ENCODE assay signal across 17 cellular contexts in the genomic region with DNA sequence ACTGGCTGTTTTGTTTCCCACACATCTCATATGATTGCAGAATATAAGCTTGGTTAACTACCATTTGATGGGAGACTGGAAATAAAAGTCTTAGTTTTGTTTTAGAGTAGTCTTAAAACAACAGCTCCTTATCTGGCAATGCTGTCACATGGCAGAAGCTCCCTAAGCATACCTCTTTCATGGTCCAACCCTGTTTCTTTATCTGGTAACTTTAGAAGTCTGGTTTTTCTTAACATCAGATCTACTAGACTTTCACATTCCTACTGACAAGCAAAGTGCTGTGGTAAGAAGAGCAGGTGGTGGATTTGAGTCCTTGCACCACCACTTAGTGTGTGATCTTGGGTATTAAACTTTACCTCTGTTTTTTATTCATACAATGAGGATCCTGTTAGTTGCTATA. TPM values are rescaled to one million over a fixed set of nuclear protein-coding genes. Genes with fewer than 3 reads are reported as not detected.
DNase-seq lines count a peak whose midpoint lies in the region; ATAC-seq, FAIRE-seq and TF ChIP-seq lines count a peak whose summit lies in the region.
"Had no signal": no experiment of that assay in that cellular context is flagged by ENCODE, and none has a peak within 500 bp of the region (broad histone marks: within the 10 kb centered on the region; RNA-seq: fewer than 3 reads in every experiment).

No MANE protein-coding gene starts in this region.

- H2AK5ac ChIP-seq in mesenchymal stem cell (ENCODE audit: low read length, severe bottlenecking): no peak overlapping the region

- H2BK120ac ChIP-seq in mesenchymal stem cell (ENCODE audit: low read depth, low read length): no peak overlapping the region

- H3K79me1 ChIP-seq in mesenchymal stem cell (replicated peaks; ENCODE audit: low read length, poor library complexity, severe bottlenecking): peaks cover 2% of the 10 kb centered on the region

- H3K9ac ChIP-seq in DND-41 (ENCODE audit: low read depth, low read length) (no peak overlapping the region), K562 (ENCODE audit: insufficient read depth in 1 of 2, low read depth in 2 of 2, low read length in 2 of 2) (no peak overlapping the region), mesenchymal stem cell (ENCODE audit: low read length) (no peak overlapping the region)

- no peaks in the 10 kb centered on the region for H3K9me1 ChIP-seq in K562 (ENCODE audit: control insufficient read depth, insufficient read depth, low read length)

- H2BK12ac ChIP-seq in mesenchymal stem cell (ENCODE audit: low read length in 2 of 2): no peak overlapping the region

- CTCF ChIA-PET in K562 (lab: Yijun Ruan, JAX; ENCODE audit: low intra/inter-chr PET ratio): no interaction called here

- H3K4me1 ChIP-seq in DND-41 (ENCODE audit: insufficient read depth, low read length) (peaks cover 7% of the 10 kb centered on the region; the same call in 1 of the 2 replicates), K562 (replicated peaks in 1 of 2; ENCODE audit: control insufficient read depth in 2 of 2, insufficient read depth in 2 of 2, low read length in 2 of 2) (peaks cover 4 to 22% of the 10 kb centered on the region in 2 experiments; a peak in 3 of 5 replicates), mesenchymal stem cell (ENCODE audit: control insufficient read depth, insufficient read depth, low read depth, low read length) (no peaks in the 10 kb centered on the region)

- POLR2A ChIA-PET in K562 (lab: Yijun Ruan, JAX): interaction anchor here (0.7 to 1.0 kb wide), 2 partner anchors 19 to 25 kb away, joined by 3 to 4 read pairs; partner anchors contain the start of genes TMEM167A and XRCC4
- POLR2A ChIA-PET in naive thymus-derived CD8-positive, alpha-beta T cell (lab: Charles Lee): no interaction called here

- no peak overlapping the region for H3K27ac Mint-ChIP-seq in effector memory CD8-positive, alpha-beta T cell
- H3K27ac Mint-ChIP-seq in naive thymus-derived CD8-positive, alpha-beta T cell: no peak overlapping the region
- H3K27ac Mint-ChIP-seq in activated naive CD4-positive, alpha-beta T cell treated with anti-CD3 and anti-CD28 coated beads, Interleukin-2, amount 50 U/mL, for 72 hours: no peak overlapping the region

- no peaks in the 10 kb centered on the region for H3K27me3 ChIP-seq in DND-41 (ENCODE audit: insufficient read depth, low read length, poor library complexity)
- H3K27me3 ChIP-seq in K562 (ENCODE audit: control insufficient read depth in 2 of 2, insufficient read depth in 2 of 2, low read length in 2 of 2): no peaks in the 10 kb centered on the region
- no peaks in the 10 kb centered on the region for H3K27me3 ChIP-seq in mesenchymal stem cell (ENCODE audit: control insufficient read depth in 1 of 2, insufficient read depth in 1 of 2, low read length in 2 of 2)

- no peak overlapping the region for H3K18ac ChIP-seq in mesenchymal stem cell (ENCODE audit: low read depth in 1 of 2, low read length in 2 of 2)

- H3K4me2 ChIP-seq in DND-41 (ENCODE audit: insufficient read depth, low read length): no peak overlapping the region
- no peak overlapping the region for H3K4me2 ChIP-seq in K562 (ENCODE audit: insufficient read depth, low read length)
- H3K4me2 ChIP-seq in mesenchymal stem cell (ENCODE audit: low read length, poor library complexity, severe bottlenecking): no peak overlapping the region
- H3K4me2 ChIP-seq: A549 had no signal

- TF ChIP-seq CTCF in DND-41 (IDR thresholded peaks at IDR 0.05; ENCODE audit: borderline replicate concordance, extremely low read depth, low read length, poor library complexity, severe bottlenecking) (no peak), K562 (IDR thresholded peaks at IDR 0.05 in 2 of 3, conservative IDR thresholded peaks at IDR 0.05 in 1 of 3; ENCODE audit: insufficient read depth in 2 of 3, low read depth in 1 of 3, low read length in 3 of 3) (no peak)

- H4K8ac ChIP-seq in mesenchymal stem cell (ENCODE audit: low read length): no peak overlapping the region

- no peak overlapping the region for H3K4me3 Mint-ChIP-seq in effector memory CD8-positive, alpha-beta T cell
- no peak overlapping the region for H3K4me3 Mint-ChIP-seq in naive thymus-derived CD8-positive, alpha-beta T cell

- BruUV-seq in K562 (replicated peaks; lab: Mats Ljungman, UMichigan): no TSS peak

- H3K9me3 ChIP-seq in DND-41 (ENCODE audit: insufficient read depth, low read length, severe bottlenecking) (no peaks in the 10 kb centered on the region), K562 (replicated peaks; ENCODE audit: control insufficient read depth, insufficient read depth, low read depth, low read length) (no peaks in the 10 kb centered on the region), mesenchymal stem cell (ENCODE audit: control insufficient read depth, low read length) (no peaks in the 10 kb centered on the region)
- H3K9me3 ChIP-seq: A549 had no signal

- in situ Hi-C loops in K562 (cut with MboI): no loop called here

- H3K4me1 Mint-ChIP-seq in effector memory CD8-positive, alpha-beta T cell (ENCODE audit: low read depth in 2 of 2): no peaks in the 10 kb centered on the region
- peaks cover 0 to 5% (median 1%) of the 10 kb centered on the region in 4 donors for H3K4me1 Mint-ChIP-seq in naive thymus-derived CD8-positive, alpha-beta T cell

- H3K9me3 Mint-ChIP-seq in effector memory CD8-positive, alpha-beta T cell: no peaks in the 10 kb centered on the region
- H3K9me3 Mint-ChIP-seq in naive thymus-derived CD8-positive, alpha-beta T cell: peaks cover 0 to 3% (median 0%) of the 10 kb centered on the region in 9 donors
- H3K9me3 Mint-ChIP-seq in activated naive CD4-positive, alpha-beta T cell treated with anti-CD3 and anti-CD28 coated beads, Interleukin-2, amount 50 U/mL, for 72 hours: no peaks in the 10 kb centered on the region

- H3K36me3 Mint-ChIP-seq in effector memory CD8-positive, alpha-beta T cell (ENCODE audit: insufficient read depth): no peaks in the 10 kb centered on the region
- peaks cover 0 to 9% (median 6%) of the 10 kb centered on the region in 3 donors for H3K36me3 Mint-ChIP-seq in naive thymus-derived CD8-positive, alpha-beta T cell
- H3K36me3 Mint-ChIP-seq in activated naive CD4-positive, alpha-beta T cell treated with anti-CD3 and anti-CD28 coated beads, Interleukin-2, amount 50 U/mL, for 72 hours: peaks cover 0 to 5% of the 10 kb centered on the region in 2 donors

- TF ChIP-seq RAD21 in K562 (CRISPR knock-in tag; conservative IDR thresholded peaks at IDR 0.05 in 1 of 2, IDR thresholded peaks at IDR 0.05 in 1 of 2): no peak

- H2AFZ ChIP-seq in DND-41 (ENCODE audit: low read depth, low read length): no peak overlapping the region
- H2AFZ ChIP-seq in K562 (ENCODE audit: low read depth, low read length): no peak overlapping the region
- no peak overlapping the region for H2AFZ ChIP-seq in mesenchymal stem cell (ENCODE audit: low read depth, low read length)

- peaks cover 6% of the 10 kb centered on the region for H3K79me2 ChIP-seq in DND-41 (ENCODE audit: insufficient read depth, low read length)
- no peaks in the 10 kb centered on the region for H3K79me2 ChIP-seq in K562 (ENCODE audit: control insufficient read depth, insufficient read depth, low read length)

- H3K36me3 ChIP-seq in DND-41 (ENCODE audit: insufficient read depth, low read length) (no peaks in the 10 kb centered on the region), K562 (ENCODE audit: control insufficient read depth, insufficient read depth, low read length) (no peaks in the 10 kb centered on the region), mesenchymal stem cell (ENCODE audit: control insufficient read depth in 1 of 2, insufficient read depth in 2 of 2, low read depth in 1 of 2, low read length in 2 of 2) (no peaks in the 10 kb centered on the region)

- peak; percentile 10 for DNase-seq in DND-41
- DNase-seq in LHCN-M2 (ENCODE audit: low read depth): peak; percentile 39
- peak in 1 of 4 experiments; percentile 41 for DNase-seq in K562 (ENCODE audit: extremely low read depth in 1 of 4, low spot score in 3 of 4)
- peak; percentile 24 for DNase-seq in mesenchymal stem cell
- no peak for DNase-seq in effector memory CD8-positive, alpha-beta T cell
- DNase-seq in naive thymus-derived CD8-positive, alpha-beta T cell: no peak
- no peak for DNase-seq in activated naive CD4-positive, alpha-beta T cell treated with anti-CD3 and anti-CD28 coated beads, Interleukin-2, amount 50 U/mL, for 72 hours (ENCODE audit: low spot score in 2 of 2)
- DNase-seq: C1 segment of cervical spinal cord, DMS 273 treated with DMSO at 0.1 percent for 48 hours, NCI-H1436, NCI-H2029, NCI-H510A, NCI-H774 had no signal

- H2BK15ac ChIP-seq in mesenchymal stem cell (ENCODE audit: low read depth, poor library complexity, severe bottlenecking): no peak overlapping the region

- H3K23ac ChIP-seq in mesenchymal stem cell (ENCODE audit: low read length in 2 of 2): no peak overlapping the region

- no peak overlapping the region for H3K27ac ChIP-seq in DND-41 (ENCODE audit: low read length)
- H3K27ac ChIP-seq in K562 (ENCODE audit: extremely low read depth, low read depth, low read length): peak overlapping the region; percentile 9; the same call in 1 of the 3 replicates
- no peak overlapping the region for H3K27ac ChIP-seq in mesenchymal stem cell (ENCODE audit: low read length, poor library complexity, severe bottlenecking)
- H3K27ac ChIP-seq: A549 had no signal

- no peak for TF ChIP-seq EP300 in K562 (IDR thresholded peaks at IDR 0.05; ENCODE audit: low read length)

- no peaks in the 10 kb centered on the region for H3K27me3 Mint-ChIP-seq in effector memory CD8-positive, alpha-beta T cell
- no peaks in the 10 kb centered on the region for H3K27me3 Mint-ChIP-seq in naive thymus-derived CD8-positive, alpha-beta T cell

- TF ChIP-seq POLR2A in K562 (conservative IDR thresholded peaks at IDR 0.05): no peak

- ATAC-seq in DND-41 (ENCODE audit: insufficient read depth, low read depth): peak; percentile 86
- peak; percentile 80 for ATAC-seq in K562
- ATAC-seq in effector memory CD8-positive, alpha-beta T cell (replicated peaks): no peak
- no peak for ATAC-seq in HG02973 (IDR thresholded peaks at IDR 0.05; ENCODE audit: unreplicated experiment)
- ATAC-seq in naive thymus-derived CD8-positive, alpha-beta T cell: no peak
- ATAC-seq in activated naive CD4-positive, alpha-beta T cell treated with anti-CD3 and anti-CD28 coated beads, Interleukin-2, amount 50 U/mL, for 72 hours: no peak
- ATAC-seq: A549 had no signal

- no peak for FAIRE-seq in K562 (lab: Jason Lieb, UNC)
- FAIRE-seq: A549, GM12892, H1 had no signal

- no peak overlapping the region for H3K4ac ChIP-seq in mesenchymal stem cell (ENCODE audit: low read depth in 1 of 2, low read length in 2 of 2)

- H4K20me1 ChIP-seq in DND-41 (ENCODE audit: insufficient read depth, low read length) (no peaks in the 10 kb centered on the region), K562 (replicated peaks; ENCODE audit: control insufficient read depth, insufficient read depth, low read length) (no peaks in the 10 kb centered on the region)

- no peak overlapping the region for H3K14ac ChIP-seq in mesenchymal stem cell (ENCODE audit: low read length in 2 of 2)

- H3K4me3 ChIP-seq in DND-41 (ENCODE audit: low read depth in 1 of 2, low read length in 2 of 2) (no peak overlapping the region), K562 (no peak overlapping the region), mesenchymal stem cell (ENCODE audit: insufficient read depth in 1 of 2, low read depth in 1 of 2, low read length in 2 of 2) (no peak overlapping the region)
- H3K4me3 ChIP-seq: A549 had no signal

- H2BK5ac ChIP-seq in mesenchymal stem cell (ENCODE audit: low read depth, low read length, poor library complexity, severe bottlenecking): no peak overlapping the region

- intact Hi-C loops in K562 (cut with micrococcal nuclease): no loop called here

- H4K91ac ChIP-seq in mesenchymal stem cell (ENCODE audit: low read length): no peak overlapping the region

RNA-seq across cellular contexts. Expression of gene XRCC4, which starts 25.2 kb away (rescaled TPM):
- total RNA-seq in LHCN-M2 (2014; rRNA removed) (14.3 and 17.2 TPM in 2 replicates), K562 (2014; rRNA removed) (12.5 and 13.6 TPM in 2 replicates), K562 (2014; rRNA removed; fragmentation: Illumina TruSeq; extraction: Trizol) (28.8 and 35.1 TPM in 2 replicates), K562 (2015; rRNA removed; fragmentation: Illumina TruSeq; extraction: Trizol) (23.5 and 26.0 TPM in 2 replicates), K562 (2021) (15.4 and 15.7 TPM in 2 replicates)
- 5.6 TPM for polyA plus RNA-seq in LHCN-M2 (2012)
- 5.5 and 26.9 TPM in 2 replicates for total RNA-seq in K562 (2011; cell fraction: chromatin; rRNA removed; ENCODE audit: low replicate concordance)
- total RNA-seq in K562 (2011; cell fraction: nucleolus; rRNA removed): 2.5 and 2.9 TPM in 2 replicates
- total RNA-seq in K562 (2011; cell fraction: nucleoplasm; rRNA removed): 9.6 and 14.4 TPM in 2 replicates
- polyA plus RNA-seq in K562 (2011; rRNA removed) (13.4 and 18.1 TPM in 2 replicates), K562 (2014; fragmentation: Illumina TruSeq; extraction: Trizol) (19.3 and 22.4 TPM in 2 replicates), K562 (2014; fragmentation: Nextera tagmentation; extraction: Ambion mirVana) (10 to 100 TPM; 57.5 to 61.6 TPM), K562 (2014; rRNA removed) (16.9 and 18.4 TPM in 2 replicates)
- 1.5 and 4.4 TPM in 2 replicates for polyA plus RNA-seq in K562 (2011; cell fraction: cytosol; rRNA removed)
- 2.3 and 3.7 TPM in 2 replicates for polyA plus RNA-seq in K562 (2011; cell fraction: nucleus; rRNA removed)
- polyA plus RNA-seq in K562 (2012): 16.3 and 16.4 TPM in 2 replicates
- 13.9 and 16.1 TPM in 2 replicates for polyA minus RNA-seq in K562 (2011; rRNA and poly(A)+ RNA removed)
- polyA minus RNA-seq in K562 (2011; cell fraction: cytosol; rRNA and poly(A)+ RNA removed): 1.5 and 1.8 TPM in 2 replicates
- polyA minus RNA-seq in K562 (2011; cell fraction: nucleus; rRNA and poly(A)+ RNA removed): 11.6 and 22.7 TPM in 2 replicates
- polyA plus RNA-seq in mesenchymal stem cell (2013, experiment 1 of 2): 6.3 TPM
- 7.2 TPM for polyA plus RNA-seq in mesenchymal stem cell (2013, experiment 2 of 2)
- 1 to 10 TPM; 4.2 to 4.5 TPM for total RNA-seq in naive thymus-derived CD8-positive, alpha-beta T cell
- polyA plus RNA-seq in naive thymus-derived CD8-positive, alpha-beta T cell: 1 to 10 TPM; 6.4 to 8.6 (median 7.3) TPM
- total RNA-seq in activated naive CD4-positive, alpha-beta T cell treated with anti-CD3 and anti-CD28 coated beads, Interleukin-2, amount 50 U/mL, for 72 hours: 10 to 100 TPM; 13.3 to 13.6 TPM

RNA-seq across cellular contexts. Expression of gene TMEM167A, which starts 25.4 kb away (rescaled TPM):
- total RNA-seq in LHCN-M2 (2014; rRNA removed) (65.1 and 69.5 TPM in 2 replicates), K562 (2014; rRNA removed) (35.3 and 38.8 TPM in 2 replicates), K562 (2014; rRNA removed; fragmentation: Illumina TruSeq; extraction: Trizol) (110 and 140 TPM in 2 replicates), K562 (2015; rRNA removed; fragmentation: Illumina TruSeq; extraction: Trizol) (60.5 and 64.4 TPM in 2 replicates), K562 (2021) (110 and 113 TPM in 2 replicates)
- 54.7 TPM for polyA plus RNA-seq in LHCN-M2 (2012)
- 7.1 and 39.6 TPM in 2 replicates for total RNA-seq in K562 (2011; cell fraction: chromatin; rRNA removed; ENCODE audit: low replicate concordance)
- 6.0 and 9.2 TPM in 2 replicates for total RNA-seq in K562 (2011; cell fraction: nucleolus; rRNA removed)
- total RNA-seq in K562 (2011; cell fraction: nucleoplasm; rRNA removed): 26.5 and 49.0 TPM in 2 replicates
- polyA plus RNA-seq in K562 (2011; rRNA removed) (106 and 122 TPM in 2 replicates), K562 (2014; fragmentation: Illumina TruSeq; extraction: Trizol) (64.4 and 87.1 TPM in 2 replicates), K562 (2014; fragmentation: Nextera tagmentation; extraction: Ambion mirVana) (100 to 1,000 TPM; 367 to 458 TPM), K562 (2014; rRNA removed) (56.5 and 60.0 TPM in 2 replicates)
- polyA plus RNA-seq in K562 (2011; cell fraction: cytosol; rRNA removed): 11.4 and 41.5 TPM in 2 replicates
- 13.8 and 38.3 TPM in 2 replicates for polyA plus RNA-seq in K562 (2011; cell fraction: nucleus; rRNA removed)
- polyA plus RNA-seq in K562 (2012): 78.5 and 79.9 TPM in 2 replicates
- polyA minus RNA-seq in K562 (2011; rRNA and poly(A)+ RNA removed): 57.6 and 59.6 TPM in 2 replicates
- 16.3 and 21.5 TPM in 2 replicates for polyA minus RNA-seq in K562 (2011; cell fraction: cytosol; rRNA and poly(A)+ RNA removed)
- 19.7 and 38.0 TPM in 2 replicates for polyA minus RNA-seq in K562 (2011; cell fraction: nucleus; rRNA and poly(A)+ RNA removed)
- polyA plus RNA-seq in mesenchymal stem cell (2013, experiment 1 of 2): 76.4 TPM
- polyA plus RNA-seq in mesenchymal stem cell (2013, experiment 2 of 2): 83.2 TPM
- 10 to 100 TPM; 35.9 to 38.5 TPM for total RNA-seq in naive thymus-derived CD8-positive, alpha-beta T cell
- polyA plus RNA-seq in naive thymus-derived CD8-positive, alpha-beta T cell: 10 to 100 TPM; 35.8 to 45.2 (median 39.1) TPM
- total RNA-seq in activated naive CD4-positive, alpha-beta T cell treated with anti-CD3 and anti-CD28 coated beads, Interleukin-2, amount 50 U/mL, for 72 hours: 10 to 100 TPM; 58.4 to 65.5 TPM

Comparison
In these comparisons a context has a peak if more than half of its experiments do, and no peak if none do; other contexts are left out.
1. ATAC-seq: peak in DND-41 (single experiment) and K562 (single experiment); none in effector memory CD8-positive, alpha-beta T cell (single experiment), HG02973 (single experiment), naive thymus-derived CD8-positive, alpha-beta T cell (0 of 2) and activated naive CD4-positive, alpha-beta T cell treated with anti-CD3 and anti-CD28 coated beads, Interleukin-2, amount 50 U/mL, for 72 hours (0 of 2).
2. DNase-seq: peak in DND-41 (single experiment), LHCN-M2 (single experiment) and mesenchymal stem cell (single experiment); none in effector memory CD8-positive, alpha-beta T cell (0 of 3), naive thymus-derived CD8-positive, alpha-beta T cell (0 of 10) and activated naive CD4-positive, alpha-beta T cell treated with anti-CD3 and anti-CD28 coated beads, Interleukin-2, amount 50 U/mL, for 72 hours (0 of 2).